17 cellular contexts compared by ENCODE assay signal in genomic region chr7:12684733-12685132, GRCh38.
"Had no signal": no experiment of that assay in that cellular context is flagged by ENCODE, and none has a peak within 500 bp of the region (broad histone marks: within the 10 kb centered on the region; RNA-seq: fewer than 3 reads in every experiment).

No MANE protein-coding gene starts in this region.

- H3K4me3 Mint-ChIP-seq: activated naive CD8-positive, alpha-beta T cell treated with anti-CD3 and anti-CD28 coated beads, Interleukin-2, amount 50 U/mL, for 24 hours had no signal

- H3K27ac Mint-ChIP-seq: activated CD4-positive, alpha-beta memory T cell treated with anti-CD3 and anti-CD28 coated beads, Interleukin-2, amount 10 ng/mL, durations not matched to agents 7 days and 5 days; activated naive CD4-positive, alpha-beta T cell treated with anti-CD3 and anti-CD28 coated beads, Interleukin-2, amount 10 ng/mL, durations not matched to agents 7 days and 5 days; endodermal cell had no signal

- H3K27ac ChIP-seq: colonic mucosa, epithelial cell of prostate, lower lobe of right lung, vagina had no signal

- H3K27me3 Mint-ChIP-seq: activated CD4-positive, alpha-beta memory T cell treated with anti-CD3 and anti-CD28 coated beads, Interleukin-2, amount 10 ng/mL, durations not matched to agents 7 days and 5 days; activated naive CD8-positive, alpha-beta T cell treated with anti-CD3 and anti-CD28 coated beads, Interleukin-2, amount 50 U/mL, for 24 hours; activated T-cell treated with anti-CD3 and anti-CD28 coated beads, Interleukin-2, amount 50 U/mL, for 24 hours had no signal

- H3K36me3 ChIP-seq: colonic mucosa, lower lobe of right lung, spleen, transverse colon, vagina had no signal

- H3K9me3 ChIP-seq: colonic mucosa, lower lobe of right lung, spleen, transverse colon, vagina had no signal

- H3K4me1 ChIP-seq: colonic mucosa, vagina had no signal

- DNase-seq: activated CD4-positive, alpha-beta T cell treated with anti-CD3 and anti-CD28 coated beads for 48 hours; activated effector memory CD4-positive, alpha-beta T cell treated with Interleukin-2 at 50 U/mL for 16 hours; activated T-cell treated with anti-CD3 and anti-CD28 coated beads, Interleukin-2, amount 50 U/mL, for 24 hours; foreskin fibroblast; lower lobe of right lung; retina; spleen; transverse colon had no signal

- H3K9me3 Mint-ChIP-seq: activated CD4-positive, alpha-beta memory T cell treated with anti-CD3 and anti-CD28 coated beads, Interleukin-2, amount 10 ng/mL, durations not matched to agents 7 days and 5 days; activated naive CD4-positive, alpha-beta T cell treated with anti-CD3 and anti-CD28 coated beads, Interleukin-2, amount 10 ng/mL, durations not matched to agents 7 days and 5 days; activated naive CD8-positive, alpha-beta T cell treated with anti-CD3 and anti-CD28 coated beads, Interleukin-2, amount 50 U/mL, for 24 hours; activated T-cell treated with anti-CD3 and anti-CD28 coated beads, Interleukin-2, amount 50 U/mL, for 24 hours; endodermal cell; neural crest cell had no signal

- ATAC-seq: activated naive CD8-positive, alpha-beta T cell treated with anti-CD3 and anti-CD28 coated beads, Interleukin-2, amount 50 U/mL, for 24 hours; lower lobe of right lung; stimulated activated naive CD8-positive, alpha-beta T cell treated with anti-CD3 and anti-CD28 coated beads, Interleukin-15, Interleukin-2, amounts not matched to agents 100 U/mL and 50 U/mL, for 24 hours had no signal

- H3K27me3 ChIP-seq: colonic mucosa, spleen, transverse colon, vagina had no signal

- H3K4me3 ChIP-seq: colonic mucosa, lower lobe of right lung, spleen, transverse colon, vagina had no signal
